Comparison of ENCODE assay signal across 15 cellular contexts in genomic region chr10:11760861-11761260, GRCh38. TPM values are rescaled to one million over a fixed set of nuclear protein-coding genes. Genes with fewer than 3 reads are reported as not detected.
A peak's percentile ranks its signal among the peaks of the same experiment; 100 is the strongest.
DNase-seq lines count a peak whose midpoint lies in the region; ATAC-seq and TF ChIP-seq lines count a peak whose summit lies in the region.
"Had no signal": no experiment of that assay in that cellular context is flagged by ENCODE, and none has a peak within 500 bp of the region (broad histone marks: within the 10 kb centered on the region; RNA-seq: fewer than 3 reads in every experiment).

No MANE protein-coding gene starts in this region.

- TF ChIP-seq CTCF in HEK293 (tag by site-specific recombination; IDR thresholded peaks at IDR 0.05) (no peak), left ventricle myocardium inferior (IDR thresholded peaks at IDR 0.05; ENCODE audit: borderline replicate concordance) (no peak), CD14-positive monocyte (IDR thresholded peaks at IDR 0.05) (no peak)

- H3K4me1 Mint-ChIP-seq in CD14-positive monocyte: peaks cover 4% of the 10 kb centered on the region

- no peak overlapping the region for H3K27ac Mint-ChIP-seq in CD14-positive monocyte
- H3K27ac Mint-ChIP-seq: CD4-positive, alpha-beta T cell; HFFc6 had no signal

- peaks cover 4% of the 10 kb centered on the region; the same call in 1 of the 2 replicates for H3K4me1 ChIP-seq in HEK293 (ENCODE audit: control insufficient read depth, insufficient read depth, low read length)
- H3K4me1 ChIP-seq in left ventricle myocardium inferior: peaks cover 54% of the 10 kb centered on the region

- H3K9me3 Mint-ChIP-seq in CD14-positive monocyte: peaks cover 0 to 9% (median 0%) of the 10 kb centered on the region in 7 donors
- H3K9me3 Mint-ChIP-seq: CD4-positive, alpha-beta T cell; HFFc6 had no signal

- no peaks in the 10 kb centered on the region for H3K9me3 ChIP-seq in HEK293 (ENCODE audit: control insufficient read depth, insufficient read depth, low read depth, low read length)
- H3K9me3 ChIP-seq in left ventricle myocardium inferior (replicated peaks): no peaks in the 10 kb centered on the region
- H3K9me3 ChIP-seq: BE2C, Caco-2 had no signal

- ATAC-seq in Right ventricle myocardium superior (ENCODE audit: poor library complexity) (no peak), left cardiac atrium (no peak)

- POLR2A ChIA-PET in HEK293 (lab: Yijun Ruan, JAX): no interaction called here

- peaks cover 56 to 73% of the 10 kb centered on the region in 2 donors for H3K36me3 Mint-ChIP-seq in CD14-positive monocyte

- DNase-seq in Right ventricle myocardium superior (peak; percentile 60), left cardiac atrium (no peak), left ventricle myocardium inferior (no peak), mesenteric fat pad (ENCODE audit: low spot score) (peak; percentile 68), CD14-positive monocyte (ENCODE audit: low spot score) (no peak), hepatic stellate cell (ENCODE audit: low spot score) (no peak)
- DNase-seq: ACHN; BE2C; C1 segment of cervical spinal cord; Caco-2; CD4-positive, alpha-beta T cell; HCEC 1CT; HFFc6 had no signal

- peaks cover 0 to 3% (median 0%) of the 10 kb centered on the region in 3 donors for H3K27me3 Mint-ChIP-seq in CD14-positive monocyte (ENCODE audit: low read depth in 3 of 3)
- H3K27me3 Mint-ChIP-seq: CD4-positive, alpha-beta T cell had no signal

- H3K36me3 ChIP-seq in HEK293 (ENCODE audit: control insufficient read depth in 2 of 2, insufficient read depth in 1 of 2, low read length in 2 of 2) (no peaks in the 10 kb centered on the region; a peak in 1 of 3 replicates), left ventricle myocardium inferior (peaks cover 37% of the 10 kb centered on the region)
- H3K36me3 ChIP-seq: BE2C had no signal

- H3K4me3 ChIP-seq in HEK293 (ENCODE audit: low read depth, low read length) (no peak overlapping the region), left ventricle myocardium inferior (no peak overlapping the region)

- H3K27ac ChIP-seq in HEK293 (ENCODE audit: extremely low read depth, low read depth, low read length): no peak overlapping the region
- peak overlapping the region; percentile 61 for H3K27ac ChIP-seq in left ventricle myocardium inferior (replicated peaks)

- no peaks in the 10 kb centered on the region for H3K27me3 ChIP-seq in left ventricle myocardium inferior (ENCODE audit: low read depth)
- H3K27me3 ChIP-seq: BE2C had no signal

- CTCF ChIA-PET in HEK293 (lab: Yijun Ruan, JAX): interaction anchor here (1.0 kb wide), 1 partner anchor 243 kb away, joined by 3 read pairs; no protein-coding TSS in a partner anchor

- intact Hi-C loops in Right ventricle myocardium superior (cut with DNase I) (no loop called here), left cardiac atrium (cut with DNase I) (no loop called here), left ventricle myocardium inferior (cut with micrococcal nuclease) (no loop called here), CD14-positive monocyte (cut with micrococcal nuclease) (no loop called here)

- H3K4me3 Mint-ChIP-seq in CD14-positive monocyte: no peak overlapping the region
- H3K4me3 Mint-ChIP-seq: CD4-positive, alpha-beta T cell; HFFc6 had no signal

TF ChIP-seq in HEK293, 187 proteins besides CTCF, POLR2A, EP300 and RAD21:
- TF ChIP-seq, protein P1, sequence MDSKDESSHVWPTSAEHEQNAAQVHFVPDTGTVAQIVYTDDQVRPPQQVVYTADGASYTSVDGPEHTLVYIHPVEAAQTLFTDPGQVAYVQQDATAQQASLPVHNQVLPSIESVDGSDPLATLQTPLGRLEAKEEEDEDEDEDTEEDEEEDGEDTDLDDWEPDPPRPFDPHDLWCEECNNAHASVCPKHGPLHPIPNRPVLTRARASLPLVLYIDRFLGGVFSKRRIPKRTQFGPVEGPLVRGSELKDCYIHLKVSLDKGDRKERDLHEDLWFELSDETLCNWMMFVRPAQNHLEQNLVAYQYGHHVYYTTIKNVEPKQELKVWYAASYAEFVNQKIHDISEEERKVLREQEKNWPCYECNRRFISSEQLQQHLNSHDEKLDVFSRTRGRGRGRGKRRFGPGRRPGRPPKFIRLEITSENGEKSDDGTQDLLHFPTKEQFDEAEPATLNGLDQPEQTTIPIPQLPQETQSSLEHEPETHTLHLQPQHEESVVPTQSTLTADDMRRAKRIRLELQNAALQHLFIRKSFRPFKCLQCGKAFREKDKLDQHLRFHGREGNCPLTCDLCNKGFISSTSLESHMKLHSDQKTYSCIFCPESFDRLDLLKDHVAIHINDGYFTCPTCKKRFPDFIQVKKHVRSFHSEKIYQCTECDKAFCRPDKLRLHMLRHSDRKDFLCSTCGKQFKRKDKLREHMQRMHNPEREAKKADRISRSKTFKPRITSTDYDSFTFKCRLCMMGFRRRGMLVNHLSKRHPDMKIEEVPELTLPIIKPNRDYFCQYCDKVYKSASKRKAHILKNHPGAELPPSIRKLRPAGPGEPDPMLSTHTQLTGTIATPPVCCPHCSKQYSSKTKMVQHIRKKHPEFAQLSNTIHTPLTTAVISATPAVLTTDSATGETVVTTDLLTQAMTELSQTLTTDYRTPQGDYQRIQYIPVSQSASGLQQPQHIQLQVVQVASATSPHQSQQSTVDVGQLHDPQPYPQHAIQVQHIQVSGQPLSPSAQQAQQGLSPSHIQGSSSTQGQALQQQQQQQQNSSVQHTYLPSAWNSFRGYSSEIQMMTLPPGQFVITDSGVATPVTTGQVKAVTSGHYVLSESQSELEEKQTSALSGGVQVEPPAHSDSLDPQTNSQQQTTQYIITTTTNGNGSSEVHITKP (tag by site-specific recombination; IDR thresholded peaks at IDR 0.05): peak; percentile 39; the same call in 1 of the 2 replicates
- TF ChIP-seq ZFHX2 (tag by site-specific recombination; conservative IDR thresholded peaks at IDR 0.05): 0 out of 2 replicates have a peak, but pooled peaks have one; percentile 15
- TF ChIP-seq ZNF596 (tag by site-specific recombination; IDR thresholded peaks at IDR 0.05): no peak
- TF ChIP-seq ZNF600 (tag by site-specific recombination; IDR thresholded peaks at IDR 0.05): 0 out of 2 replicates have a peak, but pooled peaks have one; percentile 22

RNA-seq across cellular contexts. Expression of gene ECHDC3, which starts 18.7 kb away (rescaled TPM):
- 105 TPM for total RNA-seq in Right ventricle myocardium superior
- 10 to 100 TPM; 55.7 to 56.1 TPM for total RNA-seq in left cardiac atrium
- 88.5 TPM for total RNA-seq in left ventricle myocardium inferior
- total RNA-seq in mesenteric fat pad: 161 TPM
- 10 to 100 TPM in 1 of 2 donors, 1 to 10 TPM in 1; 9.4 to 10.6 TPM for polyA plus RNA-seq in CD14-positive monocyte
- total RNA-seq: A172 had no signal

Comparison
In these comparisons a context has a peak if more than half of its experiments do, and no peak if none do; other contexts are left out.
1. DNase-seq: peak in Right ventricle myocardium superior (single experiment) and mesenteric fat pad (single experiment); none in left cardiac atrium (single experiment), left ventricle myocardium inferior (single experiment), CD14-positive monocyte (single experiment) and hepatic stellate cell (single experiment).